In genomic region chr7:151399305-151399601, GRCh38 we compare ENCODE assay signal across 30 cellular contexts. TPM values are rescaled to one million over a fixed set of nuclear protein-coding genes. Genes with fewer than 3 reads are reported as not detected.
"Had no signal": no experiment of that assay in that cellular context is flagged by ENCODE, and none has a peak within 500 bp of the region (broad histone marks: within the 10 kb centered on the region; RNA-seq: fewer than 3 reads in every experiment).

No MANE protein-coding gene starts in this region.

- DNase-seq: activated CD4-positive, alpha-beta T cell treated with anti-CD3 and anti-CD28 coated beads for 48 hours; activated CD4-positive, alpha-beta T cell treated with anti-CD3 and anti-CD28 coated beads, Interleukin-2, amount 50 U/mL, for 4 hours; activated CD8-positive, alpha-beta memory T cell treated with anti-CD3 and anti-CD28 coated beads, Interleukin-2, amount 50 U/mL, for 48 hours; activated CD8-positive, alpha-beta T cell treated with anti-CD3 and anti-CD28 coated beads, Interleukin-2, amount 10 ng/mL, durations not matched to agents 7 days and 5 days; activated naive CD4-positive, alpha-beta T cell; activated T-cell treated with anti-CD3 and anti-CD28 coated beads, Interleukin-2, amount 50 U/mL, for 1 hour; aorta; central memory CD4-positive, alpha-beta T cell; MV-4-11; NCI-H1092 treated with DMSO at 0.1 percent for 48 hours; NCI-H1417 treated with DMSO at 0.1 percent for 48 hours; NCI-H1694; NCI-H2029; NCI-H345; NCI-H510A; NCI-H526 treated with DMSO at 0.1 percent for 48 hours; NCI-H82; NK-92 treated with Interleukin-12 subunit alpha and Interleukin-12 subunit beta, amount 100 ng/mL, for 24 hours; OCI-M1; RPMI8226; T-cell; T-helper 2 cell; WERI-Rb-1 had no signal

- H3K4me3 ChIP-seq: MG63, SJSA1 had no signal

- H3K4me1 ChIP-seq: breast epithelium had no signal

- H3K36me3 Mint-ChIP-seq: activated naive CD4-positive, alpha-beta T cell treated with anti-CD3 and anti-CD28 coated beads, Interleukin-2, amount 50 U/mL, for 24 hours; T-cell had no signal

- H3K27ac ChIP-seq: SJSA1, WERI-Rb-1 had no signal

- H3K27me3 Mint-ChIP-seq: activated naive CD4-positive, alpha-beta T cell treated with anti-CD3 and anti-CD28 coated beads, Interleukin-2, amount 50 U/mL, for 24 hours; T-cell had no signal

- H3K27ac Mint-ChIP-seq: activated CD8-positive, alpha-beta T cell treated with anti-CD3 and anti-CD28 coated beads, Interleukin-2, amount 10 ng/mL, durations not matched to agents 7 days and 5 days; activated naive CD4-positive, alpha-beta T cell treated with anti-CD3 and anti-CD28 coated beads, Interleukin-2, amount 50 U/mL, for 24 hours had no signal

- H3K36me3 ChIP-seq: breast epithelium, MG63, SJSA1, WERI-Rb-1 had no signal

- H3K4me3 Mint-ChIP-seq: activated CD8-positive, alpha-beta T cell treated with anti-CD3 and anti-CD28 coated beads, Interleukin-2, amount 10 ng/mL, durations not matched to agents 7 days and 5 days; activated naive CD4-positive, alpha-beta T cell treated with anti-CD3 and anti-CD28 coated beads, Interleukin-2, amount 50 U/mL, for 24 hours; T-cell had no signal

- H3K9me3 ChIP-seq: breast epithelium, MG63, SJSA1 had no signal

- H3K27me3 ChIP-seq: breast epithelium, MG63, SJSA1 had no signal

- H3K4me1 Mint-ChIP-seq: activated naive CD4-positive, alpha-beta T cell treated with anti-CD3 and anti-CD28 coated beads, Interleukin-2, amount 50 U/mL, for 24 hours had no signal

- ATAC-seq: activated CD4-positive, CD25-positive, alpha-beta regulatory T cell treated with anti-CD3 and anti-CD28 coated beads, Interleukin-2, amount 50 U/mL, for 24 hours; activated CD8-positive, alpha-beta T cell treated with anti-CD3 and anti-CD28 coated beads, Interleukin-2, amount 10 ng/mL, durations not matched to agents 7 days and 5 days; Panc1; Right ventricle myocardium inferior; T-cell had no signal

- H3K9me3 Mint-ChIP-seq: activated naive CD4-positive, alpha-beta T cell treated with anti-CD3 and anti-CD28 coated beads, Interleukin-2, amount 50 U/mL, for 24 hours; T-cell had no signal

RNA-seq across cellular contexts. Expression of gene CRYGN, which starts 40.7 kb away (rescaled TPM):
- total RNA-seq: Right ventricle myocardium inferior, SJSA1 had no signal
